Comparison of ENCODE assay signal across 13 cellular contexts in the genomic region with DNA sequence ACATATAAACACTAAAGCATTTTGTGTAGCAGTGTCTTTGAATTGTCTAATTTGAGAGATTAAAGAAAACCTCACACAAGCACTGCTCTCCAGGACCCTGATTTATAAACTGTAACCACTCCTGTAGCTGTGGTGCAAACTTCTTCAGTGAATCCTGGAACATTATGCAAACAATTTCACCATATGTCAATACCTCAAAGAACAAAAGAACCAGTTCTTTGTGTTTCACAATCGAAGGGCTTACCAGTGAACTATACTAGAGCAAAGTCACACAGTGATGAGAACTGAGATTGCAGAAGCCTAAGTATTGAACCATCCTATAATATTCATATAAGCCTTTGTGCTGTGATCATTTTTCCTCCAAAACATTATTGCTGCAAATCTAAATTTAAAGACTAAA. TPM values are rescaled to one million over a fixed set of nuclear protein-coding genes. Genes with fewer than 3 reads are reported as not detected.
DNase-seq lines count a peak whose midpoint lies in the region; ATAC-seq and TF ChIP-seq lines count a peak whose summit lies in the region.
"Had no signal": no experiment of that assay in that cellular context is flagged by ENCODE, and none has a peak within 500 bp of the region (broad histone marks: within the 10 kb centered on the region; RNA-seq: fewer than 3 reads in every experiment).

No MANE protein-coding gene starts in this region.

- peaks cover 33% of the 10 kb centered on the region for H3K4me1 ChIP-seq in lower lobe of right lung
- peaks cover 5 to 12% of the 10 kb centered on the region in 2 donors for H3K4me1 ChIP-seq in aorta (ENCODE audit: control insufficient read depth in 1 of 2, insufficient read depth in 2 of 2, low read length in 2 of 2)
- H3K4me1 ChIP-seq in colonic mucosa: no peaks in the 10 kb centered on the region

- ATAC-seq in HG02610 (IDR thresholded peaks at IDR 0.05; ENCODE audit: unreplicated experiment): peak; percentile 69
- ATAC-seq in lower lobe of right lung: peak; percentile 81 to 88
- ATAC-seq in aorta (ENCODE audit: low FRiP score): no peak
- ATAC-seq: left ventricle myocardium superior, Panc1 had no signal

- H3K4me3 ChIP-seq in lower lobe of right lung: no peak overlapping the region
- no peak overlapping the region for H3K4me3 ChIP-seq in aorta (ENCODE audit: low read length in 2 of 2)
- no peak overlapping the region for H3K4me3 ChIP-seq in colonic mucosa

- no peak overlapping the region for H3K9ac ChIP-seq in colonic mucosa (ENCODE audit: low read depth in 2 of 2, low read length in 2 of 2)

- intact Hi-C loops in lower lobe of right lung (cut with DNase I) (no loop called here), aorta (cut with DNase I) (loop anchor here in 1 of 2 donors (5.0 kb wide), 1 partner anchor 233 kb away; a partner anchor contains a TSS), colonic mucosa (cut with DNase I) (no loop called here)

- WGBS in aorta, 2 donors: 49 to 60% methylated on average over 1 of the region's 1 CpG

- TF ChIP-seq CTCF in lower lobe of right lung (IDR thresholded peaks at IDR 0.05): no peak
- TF ChIP-seq CTCF in colonic mucosa (IDR thresholded peaks at IDR 0.05): no peak

- H3K27me3 ChIP-seq in lower lobe of right lung (ENCODE audit: low read depth) (no peaks in the 10 kb centered on the region), aorta (ENCODE audit: control insufficient read depth in 1 of 2, insufficient read depth in 2 of 2, low read length in 1 of 2) (no peaks in the 10 kb centered on the region), colonic mucosa (no peaks in the 10 kb centered on the region)

- H3K27ac ChIP-seq in lower lobe of right lung (no peak overlapping the region), aorta (ENCODE audit: low read depth in 1 of 2, low read length in 2 of 2) (peak overlapping the region in 1 of 2 donors; percentile 43), colonic mucosa (no peak overlapping the region)

- in situ Hi-C loops in SK-MEL-5 (cut with HindIII; ENCODE audit: low pct_unique_long_range_greater_than_20kb, low sequenced_read_pairs): no loop called here

- no peaks in the 10 kb centered on the region for H3K9me3 ChIP-seq in lower lobe of right lung
- H3K9me3 ChIP-seq in aorta (ENCODE audit: control insufficient read depth, low read length): no peaks in the 10 kb centered on the region
- H3K9me3 ChIP-seq in colonic mucosa: no peaks in the 10 kb centered on the region

- DNase-seq in GF-D8 (lab: John Stamatoyannopoulos, UW) (peak; percentile 83), SK-MEL-5 (ENCODE audit: low read depth, low spot score) (peak; percentile 24), lower lobe of right lung (no peak), GM19240 (ENCODE audit: insufficient read length, low spot score) (no peak), aorta (no peak), colonic mucosa (no peak), EL (no peak)
- DNase-seq: activated CD4-positive, alpha-beta T cell treated with anti-CD3 and anti-CD28 coated beads, Interleukin-2, amount 50 U/mL, for 4 hours; cerebellar nuclear complex; left ventricle myocardium superior; stimulated activated CD4-positive, alpha-beta T cell treated with anti-CD3 and anti-CD28 coated beads, Interleukin-15, amount 100 ng/mL, for 24 hours had no signal

- H3K36me3 ChIP-seq in lower lobe of right lung (peaks cover 3% of the 10 kb centered on the region), aorta (ENCODE audit: control insufficient read depth in 1 of 2, insufficient read depth in 2 of 2, low read length in 1 of 2) (no peaks in the 10 kb centered on the region), colonic mucosa (no peaks in the 10 kb centered on the region)

RNA-seq across cellular contexts. Expression of a gene that starts 21.5 kb away (rescaled TPM):
- 46.8 and 48.3 TPM in 2 replicates for total RNA-seq in SK-MEL-5 (2014; rRNA removed; shearing (Covaris generic))
- 51.9 and 64.9 TPM in 2 replicates for polyA plus RNA-seq in SK-MEL-5 (2015; cell fraction: cytosol; rRNA removed)
- 33.0 and 50.5 TPM in 2 replicates for polyA plus RNA-seq in SK-MEL-5 (2015; cell fraction: nucleus; rRNA removed)
- total RNA-seq in lower lobe of right lung (33.1 TPM), aorta (10 to 100 TPM in 1 of 2 donors, 1 to 10 TPM in 1; 8.6 to 17.0 TPM), colonic mucosa (10 to 100 TPM; 20.1 to 32.4 TPM)
- polyA plus RNA-seq in aorta: 10 to 100 TPM; 18.4 to 30.7 TPM

Comparison
In these comparisons a context has a peak if more than half of its experiments do, and no peak if none do; other contexts are left out.
1. DNase-seq: peak in GF-D8 (single experiment) and SK-MEL-5 (single experiment); none in lower lobe of right lung (single experiment), GM19240 (single experiment), aorta (0 of 2), colonic mucosa (single experiment) and EL (single experiment).